1 cellular context compared by ENCODE assay signal in the genomic region with DNA sequence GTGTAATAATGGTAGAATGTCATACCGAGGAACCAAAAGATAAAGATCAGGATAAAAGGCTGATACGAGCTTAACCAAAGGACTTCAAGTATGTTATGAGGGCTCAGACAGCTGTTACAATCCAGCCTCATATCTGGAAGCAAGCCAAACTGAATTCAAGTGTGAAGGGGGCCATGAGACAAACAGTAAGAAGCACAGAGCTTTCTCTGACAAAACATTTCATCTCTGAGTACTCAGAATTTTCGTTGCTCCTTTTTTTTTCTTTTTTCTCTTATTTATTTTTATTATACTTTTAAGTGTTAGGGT.
TF ChIP-seq lines count a peak whose summit lies in the region.

No MANE protein-coding gene starts in this region.

TF ChIP-seq in SK-N-SH treated with all-trans-retinoic acid at 6 μM for 48 hours, 23 proteins besides CTCF, POLR2A, EP300 and RAD21 (continued from another document):
- TF ChIP-seq, protein P1, sequence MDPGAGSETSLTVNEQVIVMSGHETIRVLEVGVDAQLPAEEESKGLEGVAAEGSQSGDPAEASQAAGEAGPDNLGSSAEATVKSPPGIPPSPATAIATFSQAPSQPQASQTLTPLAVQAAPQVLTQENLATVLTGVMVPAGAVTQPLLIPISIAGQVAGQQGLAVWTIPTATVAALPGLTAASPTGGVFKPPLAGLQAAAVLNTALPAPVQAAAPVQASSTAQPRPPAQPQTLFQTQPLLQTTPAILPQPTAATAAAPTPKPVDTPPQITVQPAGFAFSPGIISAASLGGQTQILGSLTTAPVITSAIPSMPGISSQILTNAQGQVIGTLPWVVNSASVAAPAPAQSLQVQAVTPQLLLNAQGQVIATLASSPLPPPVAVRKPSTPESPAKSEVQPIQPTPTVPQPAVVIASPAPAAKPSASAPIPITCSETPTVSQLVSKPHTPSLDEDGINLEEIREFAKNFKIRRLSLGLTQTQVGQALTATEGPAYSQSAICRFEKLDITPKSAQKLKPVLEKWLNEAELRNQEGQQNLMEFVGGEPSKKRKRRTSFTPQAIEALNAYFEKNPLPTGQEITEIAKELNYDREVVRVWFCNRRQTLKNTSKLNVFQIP (CRISPR knock-in tag; IDR thresholded peaks at IDR 0.05; ENCODE audit: borderline replicate concordance, low read depth): no peak
- no peak for TF ChIP-seq SNAI2 (CRISPR knock-in tag; IDR thresholded peaks at IDR 0.05)
- TF ChIP-seq GLIS3 (CRISPR knock-in tag; IDR thresholded peaks at IDR 0.05): no peak
- TF ChIP-seq BACH2 (CRISPR knock-in tag; IDR thresholded peaks at IDR 0.05; ENCODE audit: borderline replicate concordance): no peak
- TF ChIP-seq ESRRG (CRISPR knock-in tag; IDR thresholded peaks at IDR 0.05): no peak
- TF ChIP-seq, protein P2, sequence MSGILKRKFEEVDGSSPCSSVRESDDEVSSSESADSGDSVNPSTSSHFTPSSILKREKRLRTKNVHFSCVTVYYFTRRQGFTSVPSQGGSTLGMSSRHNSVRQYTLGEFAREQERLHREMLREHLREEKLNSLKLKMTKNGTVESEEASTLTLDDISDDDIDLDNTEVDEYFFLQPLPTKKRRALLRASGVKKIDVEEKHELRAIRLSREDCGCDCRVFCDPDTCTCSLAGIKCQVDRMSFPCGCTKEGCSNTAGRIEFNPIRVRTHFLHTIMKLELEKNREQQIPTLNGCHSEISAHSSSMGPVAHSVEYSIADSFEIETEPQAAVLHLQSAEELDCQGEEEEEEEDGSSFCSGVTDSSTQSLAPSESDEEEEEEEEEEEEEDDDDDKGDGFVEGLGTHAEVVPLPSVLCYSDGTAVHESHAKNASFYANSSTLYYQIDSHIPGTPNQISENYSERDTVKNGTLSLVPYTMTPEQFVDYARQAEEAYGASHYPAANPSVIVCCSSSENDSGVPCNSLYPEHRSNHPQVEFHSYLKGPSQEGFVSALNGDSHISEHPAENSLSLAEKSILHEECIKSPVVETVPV (CRISPR knock-in tag; IDR thresholded peaks at IDR 0.05): no peak
- no peak for TF ChIP-seq OSR1 (CRISPR knock-in tag; IDR thresholded peaks at IDR 0.05)
- no peak for TF ChIP-seq TCF4 (CRISPR knock-in tag; IDR thresholded peaks at IDR 0.05; ENCODE audit: borderline replicate concordance)
